ENCODE assay signal across 8 cellular contexts in genomic region chr11:123740787-123741158, GRCh38. TPM values are rescaled to one million over a fixed set of nuclear protein-coding genes. Genes with fewer than 3 reads are reported as not detected.
A peak's percentile ranks its signal among the peaks of the same experiment; 100 is the strongest.
DNase-seq lines count a peak whose midpoint lies in the region; ATAC-seq and TF ChIP-seq lines count a peak whose summit lies in the region.

No MANE protein-coding gene starts in this region.

- peaks cover 6% of the 10 kb centered on the region; the same call in 1 of the 2 replicates for H3K36me3 ChIP-seq in Loucy (ENCODE audit: insufficient read depth, low read length)

- no peaks in the 10 kb centered on the region for H3K9me3 ChIP-seq in Loucy (ENCODE audit: insufficient read depth, low read depth, low read length)

- no peaks in the 10 kb centered on the region for H3K9me2 ChIP-seq in Loucy (replicated peaks; ENCODE audit: low read depth, low read length)

- intact Hi-C loops in dendritic cell treated with granulocyte-macrophage colony-stimulating factor and Interleukin-4, amounts not matched to agents 40 ng/mL and 50 ng/mL, for 4 days (cut with micrococcal nuclease): loop anchor here (10.0 kb wide), 1 partner anchor 324 kb away; no protein-coding TSS in a partner anchor

- peak overlapping the region; percentile 99 for H3K4me2 ChIP-seq in Loucy (ENCODE audit: low read depth, low read length, poor library complexity, severe bottlenecking)

- peak overlapping the region; percentile 99 for H3K4me3 Mint-ChIP-seq in activated naive CD4-positive, alpha-beta T cell treated with anti-CD3 and anti-CD28 coated beads, Interleukin-2, amount 50 U/mL, for 24 hours
- peak overlapping the region; percentile 97 for H3K4me3 Mint-ChIP-seq in dendritic cell treated with granulocyte-macrophage colony-stimulating factor and Interleukin-4, amounts not matched to agents 40 ng/mL and 50 ng/mL, for 4 days

- no peak for DNase-seq in activated naive CD4-positive, alpha-beta T cell treated with anti-CD3 and anti-CD28 coated beads, Interleukin-2, amount 50 U/mL, for 16 hours
- DNase-seq in myocyte (ENCODE audit: low read depth) (peak; percentile 6), foreskin melanocyte (no peak), NCI-H1930 (lab: John Stamatoyannopoulos, UW) (no peak)

- peaks cover 10% of the 10 kb centered on the region for H4K20me1 ChIP-seq in Loucy (ENCODE audit: insufficient read depth, low read length, poor library complexity, severe bottlenecking)

- peaks cover 9% of the 10 kb centered on the region for H3K36me3 Mint-ChIP-seq in activated naive CD4-positive, alpha-beta T cell treated with anti-CD3 and anti-CD28 coated beads, Interleukin-2, amount 50 U/mL, for 24 hours
- peaks cover 35% of the 10 kb centered on the region for H3K36me3 Mint-ChIP-seq in dendritic cell treated with granulocyte-macrophage colony-stimulating factor and Interleukin-4, amounts not matched to agents 40 ng/mL and 50 ng/mL, for 4 days (ENCODE audit: low read depth)

- TF ChIP-seq CTCF in Loucy (conservative IDR thresholded peaks at IDR 0.05; ENCODE audit: low read length): no peak

- peaks cover 32% of the 10 kb centered on the region for H3K4me1 ChIP-seq in Loucy (ENCODE audit: insufficient read depth, low read length, poor library complexity, severe bottlenecking)

- peak overlapping the region; percentile 95 for H2AFZ ChIP-seq in Loucy (ENCODE audit: low read length)

- H3K9ac ChIP-seq in Loucy (ENCODE audit: low read depth, low read length, poor library complexity, severe bottlenecking): peak overlapping the region; percentile 91

- ATAC-seq in GM18517 (IDR thresholded peaks at IDR 0.05; ENCODE audit: unreplicated experiment): no peak

- no peaks in the 10 kb centered on the region for H3K9me3 Mint-ChIP-seq in activated naive CD4-positive, alpha-beta T cell treated with anti-CD3 and anti-CD28 coated beads, Interleukin-2, amount 50 U/mL, for 24 hours
- no peaks in the 10 kb centered on the region for H3K9me3 Mint-ChIP-seq in dendritic cell treated with granulocyte-macrophage colony-stimulating factor and Interleukin-4, amounts not matched to agents 40 ng/mL and 50 ng/mL, for 4 days

- peak overlapping the region; percentile 93 for H3K27ac Mint-ChIP-seq in activated naive CD4-positive, alpha-beta T cell treated with anti-CD3 and anti-CD28 coated beads, Interleukin-2, amount 50 U/mL, for 24 hours
- H3K27ac Mint-ChIP-seq in dendritic cell treated with granulocyte-macrophage colony-stimulating factor and Interleukin-4, amounts not matched to agents 40 ng/mL and 50 ng/mL, for 4 days: peak overlapping the region; percentile 77

- no peaks in the 10 kb centered on the region for H3K27me3 Mint-ChIP-seq in activated naive CD4-positive, alpha-beta T cell treated with anti-CD3 and anti-CD28 coated beads, Interleukin-2, amount 50 U/mL, for 24 hours
- H3K27me3 Mint-ChIP-seq in dendritic cell treated with granulocyte-macrophage colony-stimulating factor and Interleukin-4, amounts not matched to agents 40 ng/mL and 50 ng/mL, for 4 days: peaks cover 9% of the 10 kb centered on the region

- no peaks in the 10 kb centered on the region for H3F3A ChIP-seq in Loucy (ENCODE audit: low read depth)

- peaks cover 51% of the 10 kb centered on the region for H3K4me1 Mint-ChIP-seq in activated naive CD4-positive, alpha-beta T cell treated with anti-CD3 and anti-CD28 coated beads, Interleukin-2, amount 50 U/mL, for 24 hours
- peaks cover 21% of the 10 kb centered on the region for H3K4me1 Mint-ChIP-seq in dendritic cell treated with granulocyte-macrophage colony-stimulating factor and Interleukin-4, amounts not matched to agents 40 ng/mL and 50 ng/mL, for 4 days (ENCODE audit: low read depth)

- H3K27me3 ChIP-seq in Loucy (ENCODE audit: insufficient read depth, low read length, poor library complexity, severe bottlenecking): peaks cover 7% of the 10 kb centered on the region

- peaks cover 55% of the 10 kb centered on the region for H3K79me2 ChIP-seq in Loucy (ENCODE audit: insufficient read depth, low read length)

- peak overlapping the region; percentile 81 for H3K4me3 ChIP-seq in Loucy (ENCODE audit: low read length, poor library complexity, severe bottlenecking)

RNA-seq across cellular contexts. Expression of gene ZNF202, which starts 0.7 kb away (rescaled TPM):
- 7.0 and 10.1 TPM in 2 replicates for total RNA-seq in myocyte
- 8.0 TPM for polyA plus RNA-seq in myocyte (2012)

RNA-seq across cellular contexts. Expression of gene OR6X1, which starts 13.5 kb away (rescaled TPM):
- total RNA-seq in myocyte: not detected in 2 replicates
- not detected for polyA plus RNA-seq in myocyte (2012)
